ENCODE assay signal across 26 cellular contexts in genomic region chr3:74605437-74605836, GRCh38. TPM values are rescaled to one million over a fixed set of nuclear protein-coding genes. Genes with fewer than 3 reads are reported as not detected.
"Had no signal": no experiment of that assay in that cellular context is flagged by ENCODE, and none has a peak within 500 bp of the region (broad histone marks: within the 10 kb centered on the region; RNA-seq: fewer than 3 reads in every experiment).

No MANE protein-coding gene starts in this region.

- H3K9ac ChIP-seq: neural progenitor cell, parathyroid adenoma had no signal

- H3K27ac ChIP-seq: esophagus muscularis mucosa, foreskin keratinocyte, heart right ventricle, left lung, neural progenitor cell, parathyroid adenoma, right lobe of liver, thoracic aorta, tibial nerve, upper lobe of right lung, uterus had no signal

- H3K27me3 ChIP-seq: esophagus muscularis mucosa, foreskin keratinocyte, right lobe of liver, tibial nerve had no signal

- H3K4me2 ChIP-seq: neural progenitor cell had no signal

- H2AFZ ChIP-seq: neural progenitor cell, parathyroid adenoma had no signal

- DNase-seq: dermis blood vessel endothelial cell; effector memory CD4-positive, alpha-beta T cell; foreskin keratinocyte; glutamatergic neuron; heart right ventricle; hippocampal formation; left cardiac atrium; left lung; mesenchymal stem cell; mucosa of descending colon; naive thymus-derived CD4-positive, alpha-beta T cell; right lobe of liver; small intestine; stimulated activated CD4-positive, alpha-beta T cell treated with anti-CD3 and anti-CD28 coated beads, Interleukin-15, amount 100 ng/mL, for 24 hours; stimulated activated CD4-positive, alpha-beta T cell treated with anti-CD3 and anti-CD28 coated beads, Interleukin-2, amount 100 ng/mL, for 48 hours; stimulated activated naive B cell treated with anti-CD40 and anti-IgM and Interleukin-4, amounts not matched to agents 10 μg/mL and 1 μg/mL and 100 μg/mL, for 72 hours; upper lobe of right lung; uterus had no signal

- FAIRE-seq: endothelial cell of umbilical vein, islet of Langerhans, small intestine had no signal

- H3K79me2 ChIP-seq: parathyroid adenoma had no signal

- ATAC-seq: foreskin keratinocyte; heart right ventricle; left cardiac atrium; left lung; mucosa of descending colon; naive thymus-derived CD4-positive, alpha-beta T cell; right lobe of liver; stimulated activated naive B cell treated with anti-CD40 and anti-IgM and Interleukin-4, amounts not matched to agents 10 μg/mL and 1 μg/mL and 100 μg/mL, for 72 hours; upper lobe of right lung had no signal

- H3K4me3 ChIP-seq: esophagus muscularis mucosa, heart right ventricle, left lung, mucosa of descending colon, neural progenitor cell, right lobe of liver, thoracic aorta, tibial nerve, upper lobe of right lung, uterus had no signal

- H3K9me3 ChIP-seq: esophagus muscularis mucosa, left lung, mucosa of descending colon, right lobe of liver, thoracic aorta, tibial nerve, upper lobe of right lung, uterus had no signal

- H3K4me1 ChIP-seq: esophagus muscularis mucosa, foreskin keratinocyte, heart right ventricle, left lung, neural progenitor cell, parathyroid adenoma, right lobe of liver, tibial nerve, upper lobe of right lung, uterus had no signal

- H3K36me3 ChIP-seq: esophagus muscularis mucosa, heart right ventricle, left lung, neural progenitor cell, right lobe of liver, thoracic aorta, tibial nerve, upper lobe of right lung, uterus had no signal

RNA-seq across cellular contexts. Expression of gene CNTN3, which starts 9.0 kb away (rescaled TPM):
- total RNA-seq: dermis blood vessel endothelial cell; endothelial cell of umbilical vein; foreskin keratinocyte; lung microvascular endothelial cell; naive thymus-derived CD4-positive, alpha-beta T cell had no signal
- polyA plus RNA-seq: naive thymus-derived CD4-positive, alpha-beta T cell had no signal
